1 cellular context compared by ENCODE assay signal in genomic region chr11:102111011-102111786, GRCh38.
A peak's percentile ranks its signal among the peaks of the same experiment; 100 is the strongest.
TF ChIP-seq lines count a peak whose summit lies in the region.

No MANE protein-coding gene starts in this region.

TF ChIP-seq in HepG2, 621 proteins besides CTCF, POLR2A, EP300 and RAD21 (continued from another document):
- TF ChIP-seq ZNF574 (CRISPR knock-in tag; IDR thresholded peaks at IDR 0.05) (peak; percentile 49), GLMP (CRISPR knock-in tag; IDR thresholded peaks at IDR 0.05; ENCODE audit: borderline replicate concordance) (no peak), HNRNPLL (IDR thresholded peaks at IDR 0.05; ENCODE audit: low read depth, low read length, poor library complexity, severe bottlenecking) (no peak), ASH2L (IDR thresholded peaks at IDR 0.05; ENCODE audit: insufficient read length, low read depth, low read length) (peak; percentile 75), AHDC1 (CRISPR knock-in tag; IDR thresholded peaks at IDR 0.05; ENCODE audit: borderline replicate concordance) (no peak; the same call in 1 of the 2 replicates), MTA3 (CRISPR knock-in tag; IDR thresholded peaks at IDR 0.05) (no peak), ZNF430 (CRISPR knock-in tag; IDR thresholded peaks at IDR 0.05) (peak; percentile 47; the same call in 1 of the 2 replicates), SAP130 (CRISPR knock-in tag; IDR thresholded peaks at IDR 0.05; ENCODE audit: low read depth) (peak; percentile 35; the same call in 1 of the 2 replicates)
